In the genomic region with DNA sequence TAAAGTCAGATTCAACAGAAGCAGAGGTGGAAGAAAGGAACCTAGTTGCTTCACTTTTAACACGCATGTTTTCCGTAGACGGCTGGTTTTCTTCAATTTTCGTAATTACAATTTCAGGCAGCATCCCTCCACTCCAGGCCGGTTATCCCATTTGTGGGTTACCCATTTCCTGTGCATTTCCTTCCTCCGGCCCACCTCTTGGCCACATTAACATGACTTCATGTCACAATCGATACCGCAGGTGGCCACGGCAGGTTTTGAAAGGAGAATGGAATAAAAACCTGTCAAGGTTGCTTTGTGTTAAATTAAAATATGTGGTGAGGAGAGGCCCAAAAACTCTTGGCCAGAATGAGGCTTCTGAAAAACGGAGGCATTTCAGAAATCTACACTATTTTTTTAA, we compare ENCODE assay signal across 23 cellular contexts.
DNase-seq lines count a peak whose midpoint lies in the region; ATAC-seq and TF ChIP-seq lines count a peak whose summit lies in the region.
"Had no signal": no experiment of that assay in that cellular context is flagged by ENCODE, and none has a peak within 500 bp of the region (broad histone marks: within the 10 kb centered on the region; RNA-seq: fewer than 3 reads in every experiment).

No MANE protein-coding gene starts in this region.

- no peak for DNase-seq in activated naive CD4-positive, alpha-beta T cell treated with anti-CD3 and anti-CD28 coated beads, Interleukin-2, amount 50 U/mL, for 16 hours
- peak; percentile 64 for DNase-seq in Jurkat, Clone E6-1 (ENCODE audit: low read depth, low spot score)
- peak; percentile 35 for DNase-seq in activated naive CD8-positive, alpha-beta T cell treated with anti-CD3 and anti-CD28 coated beads, Interleukin-2, amount 10 ng/mL, durations not matched to agents 7 days and 5 days
- DNase-seq in cardiac septum (ENCODE audit: low spot score) (no peak), testis (no peak)
- DNase-seq in activated effector memory CD4-positive, alpha-beta T cell treated with Interleukin-2 at 50 U/mL for 16 hours, result no peak
- DNase-seq: amniotic stem cell; brain microvascular endothelial cell; gastrocnemius medialis; GOT3; NCI-H2171; NCI-H526; NK-92 treated with Interleukin-12 subunit alpha and Interleukin-12 subunit beta, amount 100 ng/mL, for 24 hours; ovary; PC-9; upper lobe of left lung had no signal

- peak overlapping the region; percentile 42 for H3K27ac Mint-ChIP-seq in activated naive CD4-positive, alpha-beta T cell treated with anti-CD3 and anti-CD28 coated beads, Interleukin-2, amount 50 U/mL, for 24 hours
- H3K27ac Mint-ChIP-seq in activated naive CD8-positive, alpha-beta T cell treated with anti-CD3 and anti-CD28 coated beads, Interleukin-2, amount 10 ng/mL, durations not matched to agents 7 days and 5 days, result peak overlapping the region; percentile 84
- H3K27ac Mint-ChIP-seq: activated T-helper 17 cell treated with anti-CD3 and anti-CD28 coated beads, Interleukin-2, amount 50 U/mL, for 72 hours; CD14-positive monocyte; nephron had no signal

- POLR2A ChIA-PET in activated naive CD8-positive, alpha-beta T cell treated with anti-CD3 and anti-CD28 coated beads, Interleukin-2, amount 10 ng/mL, durations not matched to agents 7 days and 5 days (lab: Charles Lee), result no interaction called here

- H3K4me1 Mint-ChIP-seq in activated naive CD4-positive, alpha-beta T cell treated with anti-CD3 and anti-CD28 coated beads, Interleukin-2, amount 50 U/mL, for 24 hours, result peaks cover 95% of the 10 kb centered on the region
- peaks cover 59% of the 10 kb centered on the region for H3K4me1 Mint-ChIP-seq in activated naive CD8-positive, alpha-beta T cell treated with anti-CD3 and anti-CD28 coated beads, Interleukin-2, amount 10 ng/mL, durations not matched to agents 7 days and 5 days
- H3K4me1 Mint-ChIP-seq: nephron had no signal

- TF ChIP-seq CTCF in testis (IDR thresholded peaks at IDR 0.05), result no peak

- H3K9me3 Mint-ChIP-seq in activated naive CD4-positive, alpha-beta T cell treated with anti-CD3 and anti-CD28 coated beads, Interleukin-2, amount 50 U/mL, for 24 hours, result peaks cover 7% of the 10 kb centered on the region
- no peaks in the 10 kb centered on the region for H3K9me3 Mint-ChIP-seq in activated naive CD8-positive, alpha-beta T cell treated with anti-CD3 and anti-CD28 coated beads, Interleukin-2, amount 10 ng/mL, durations not matched to agents 7 days and 5 days
- H3K9me3 Mint-ChIP-seq: nephron had no signal

- peaks cover 2% of the 10 kb centered on the region for H3K36me3 Mint-ChIP-seq in activated naive CD4-positive, alpha-beta T cell treated with anti-CD3 and anti-CD28 coated beads, Interleukin-2, amount 50 U/mL, for 24 hours
- H3K36me3 Mint-ChIP-seq in activated naive CD8-positive, alpha-beta T cell treated with anti-CD3 and anti-CD28 coated beads, Interleukin-2, amount 10 ng/mL, durations not matched to agents 7 days and 5 days, result peaks cover 11% of the 10 kb centered on the region

- no peaks in the 10 kb centered on the region for H3K27me3 ChIP-seq in testis
- H3K27me3 ChIP-seq: brain microvascular endothelial cell, gastrocnemius medialis, ovary, upper lobe of left lung had no signal

- 81 to 88% methylated on average over 10 of the region's 10 CpGs for WGBS in testis, 2 donors

- intact Hi-C loops in cardiac septum (cut with DNase I), result no loop called here
- intact Hi-C loops in testis (cut with DNase I; ENCODE audit: low total_unique reads), result no loop called here

- H3K9me3 ChIP-seq in testis, result no peaks in the 10 kb centered on the region
- H3K9me3 ChIP-seq: gastrocnemius medialis, ovary, upper lobe of left lung had no signal

- ATAC-seq in activated naive CD8-positive, alpha-beta T cell treated with anti-CD3 and anti-CD28 coated beads, Interleukin-2, amount 10 ng/mL, durations not matched to agents 7 days and 5 days (ENCODE audit: low read depth), result no peak
- ATAC-seq: activated T-helper 17 cell treated with anti-CD3 and anti-CD28 coated beads, Interleukin-2, amount 50 U/mL, for 72 hours; gastrocnemius medialis; HepG2; Right ventricle myocardium inferior had no signal

- TF ChIP-seq POLR2A in testis (IDR thresholded peaks at IDR 0.05), result no peak

- no peaks in the 10 kb centered on the region for H3K36me3 ChIP-seq in testis (ENCODE audit: low read depth, missing control alignments)
- H3K36me3 ChIP-seq: brain microvascular endothelial cell, gastrocnemius medialis, ovary, upper lobe of left lung had no signal

- H3K27me3 Mint-ChIP-seq in activated naive CD4-positive, alpha-beta T cell treated with anti-CD3 and anti-CD28 coated beads, Interleukin-2, amount 50 U/mL, for 24 hours, result no peaks in the 10 kb centered on the region
- no peaks in the 10 kb centered on the region for H3K27me3 Mint-ChIP-seq in activated naive CD8-positive, alpha-beta T cell treated with anti-CD3 and anti-CD28 coated beads, Interleukin-2, amount 10 ng/mL, durations not matched to agents 7 days and 5 days
- H3K27me3 Mint-ChIP-seq: activated T-helper 17 cell treated with anti-CD3 and anti-CD28 coated beads, Interleukin-2, amount 50 U/mL, for 72 hours had no signal

- H3K4me1 ChIP-seq in testis, result peaks cover 3% of the 10 kb centered on the region
- H3K4me1 ChIP-seq: gastrocnemius medialis, upper lobe of left lung had no signal

- H3K27ac ChIP-seq in testis, result no peak overlapping the region
- H3K27ac ChIP-seq: brain microvascular endothelial cell, gastrocnemius medialis, ovary, PC-9, upper lobe of left lung had no signal

- no peak overlapping the region for H3K4me3 ChIP-seq in Jurkat, Clone E6-1 (ENCODE audit: low read length)
- H3K4me3 ChIP-seq in testis, result no peak overlapping the region
- H3K4me3 ChIP-seq: gastrocnemius medialis, lung, ovary, PC-9, upper lobe of left lung had no signal

- peak overlapping the region; percentile 56 for H3K4me3 Mint-ChIP-seq in activated naive CD4-positive, alpha-beta T cell treated with anti-CD3 and anti-CD28 coated beads, Interleukin-2, amount 50 U/mL, for 24 hours
- H3K4me3 Mint-ChIP-seq in activated naive CD8-positive, alpha-beta T cell treated with anti-CD3 and anti-CD28 coated beads, Interleukin-2, amount 10 ng/mL, durations not matched to agents 7 days and 5 days, result peak overlapping the region; percentile 71
- H3K4me3 Mint-ChIP-seq: activated T-helper 17 cell treated with anti-CD3 and anti-CD28 coated beads, Interleukin-2, amount 50 U/mL, for 72 hours; CD14-positive monocyte; nephron had no signal

Comparison
In these comparisons a context has a peak if more than half of its experiments do, and no peak if none do; other contexts are left out.
1. DNase-seq: peak in Jurkat, Clone E6-1 (single experiment) and activated naive CD8-positive, alpha-beta T cell treated with anti-CD3 and anti-CD28 coated beads, Interleukin-2, amount 10 ng/mL, durations not matched to agents 7 days and 5 days (single experiment); none in activated naive CD4-positive, alpha-beta T cell treated with anti-CD3 and anti-CD28 coated beads, Interleukin-2, amount 50 U/mL, for 16 hours (single experiment), cardiac septum (single experiment), testis (single experiment) and activated effector memory CD4-positive, alpha-beta T cell treated with Interleukin-2 at 50 U/mL for 16 hours (single experiment).